ENCODE assay signal across 8 cellular contexts in genomic region chr17:80101160-80101945, GRCh38. TPM values are rescaled to one million over a fixed set of nuclear protein-coding genes. Genes with fewer than 3 reads are reported as not detected.
A peak's percentile ranks its signal among the peaks of the same experiment; 100 is the strongest.
DNase-seq lines count a peak whose midpoint lies in the region; ATAC-seq and TF ChIP-seq lines count a peak whose summit lies in the region.

Gene GAA (plus strand): TSS chr17:80101581. CDS start chr17:80104587, 3,006 bp downstream.

- dilution Hi-C loops in mammary epithelial cell (cut with HindIII; ENCODE audit: low sequenced_read_pairs): no loop called here

- CTCF ChIA-PET in mammary epithelial cell (lab: Charles Lee; ENCODE audit: low non-redundant PET): interaction anchor here (0.5 to 1.0 kb wide), 13 partner anchors 8 to 406 kb away, joined by 3 to 8 read pairs (median 3); partner anchors contain the start of gene SGSH

- H3K9me3 Mint-ChIP-seq in immature natural killer cell: peaks cover 0 to 1% (median 0%) of the 10 kb centered on the region in 6 donors

- in situ Hi-C loops in mammary epithelial cell (cut with MboI; ENCODE audit: low sequenced_read_pairs in 2 of 2): no loop called here

- peak within 1 kb of the TSS; percentile 90 to 94 (median 91) for H3K4me3 Mint-ChIP-seq in immature natural killer cell

- H4K20me1 ChIP-seq in mammary epithelial cell (ENCODE audit: insufficient read depth, low read length): no peaks in the 10 kb centered on the region

- TF ChIP-seq CTCF in WI38 (IDR thresholded peaks at IDR 0.05; ENCODE audit: low read depth, low read length) (peak; percentile 48), mammary epithelial cell (conservative IDR thresholded peaks at IDR 0.05 in 1 of 2, IDR thresholded peaks at IDR 0.05 in 1 of 2; ENCODE audit: extremely low read depth in 1 of 2, insufficient read depth in 1 of 2, low read depth in 1 of 2, low read length in 2 of 2) (peak; percentile 52 to 64), spleen (IDR thresholded peaks at IDR 0.05 in 8 of 11, conservative IDR thresholded peaks at IDR 0.05 in 3 of 11) (peak; percentile 26 to 98 (median 93))

- H3K27me3 Mint-ChIP-seq in immature natural killer cell (ENCODE audit: low read depth in 3 of 3): peaks cover 9 to 12% (median 11%) of the 10 kb centered on the region in 3 donors

- H3K9me3 ChIP-seq in mammary epithelial cell (replicated peaks; ENCODE audit: insufficient read depth, low read length) (no peaks in the 10 kb centered on the region), spleen (no peaks in the 10 kb centered on the region)

- H2AFZ ChIP-seq in mammary epithelial cell (ENCODE audit: low read depth, low read length): peak within 1 kb of the TSS; percentile 98

- H3K27ac ChIP-seq in mammary epithelial cell (ENCODE audit: insufficient read depth, low read depth, low read length) (peak within 1 kb of the TSS; percentile 51), spleen (peak within 1 kb of the TSS; percentile 68 to 95 (median 88))

- BruUV-seq in mammary epithelial cell (replicated peaks; lab: Mats Ljungman, UMichigan): no TSS peak

- no peaks in the 10 kb centered on the region for H3K36me3 Mint-ChIP-seq in immature natural killer cell

- H3K4me1 ChIP-seq in mammary epithelial cell (ENCODE audit: insufficient read depth, low read length): peaks cover 32% of the 10 kb centered on the region
- peaks cover 14 to 47% (median 31%) of the 10 kb centered on the region in 6 donors for H3K4me1 ChIP-seq in spleen

- intact Hi-C loops in mammary epithelial cell (cut with micrococcal nuclease): loop anchor here (1.0 to 10.0 kb wide), 3 partner anchors 45 to 261 kb away; no protein-coding TSS in a partner anchor
- intact Hi-C loops in spleen (cut with DNase I; ENCODE audit: low total_unique reads): no loop called here

- H3K4me3 ChIP-seq in WI38 (ENCODE audit: low read depth, low read length) (peak within 1 kb of the TSS; percentile 88), mammary epithelial cell (replicated peaks in 1 of 3; ENCODE audit: insufficient read depth in 1 of 3, low read depth in 2 of 3, low read length in 3 of 3) (peak within 1 kb of the TSS; percentile 50 to 98 (median 86)), spleen (peak within 1 kb of the TSS; percentile 68 to 95 (median 81))

- peak in 2 of 3 donors; percentile 15 to 24 for TF ChIP-seq POLR2A in spleen (IDR thresholded peaks at IDR 0.05)

- H3K4me2 ChIP-seq in mammary epithelial cell (ENCODE audit: insufficient read depth, low read depth, low read length): peak within 1 kb of the TSS; percentile 100

- H3K27ac Mint-ChIP-seq in immature natural killer cell: peak within 1 kb of the TSS; percentile 75 to 92 (median 87)

- H3K36me3 ChIP-seq in mammary epithelial cell (ENCODE audit: insufficient read depth, low read length): no peaks in the 10 kb centered on the region
- H3K36me3 ChIP-seq in spleen: peaks cover 0 to 9% (median 0%) of the 10 kb centered on the region in 6 donors

- WGBS in mammary epithelial cell (ENCODE audit: low coverage, missing lambda C conversion rate): 2% methylated on average over 30 of the region's 107 CpGs
- WGBS in spleen, 5 donors: 0 to 1% (median 0%) methylated on average over 1 to 107 of the region's 107 CpGs

- H3K9ac ChIP-seq in mammary epithelial cell (ENCODE audit: insufficient read depth, low read length): peak within 1 kb of the TSS; percentile 81

- H3K27me3 ChIP-seq in mammary epithelial cell (ENCODE audit: insufficient read depth, low read length): no peaks in the 10 kb centered on the region
- H3K27me3 ChIP-seq in spleen (replicated peaks in 1 of 7): peaks cover 0 to 3% (median 0%) of the 10 kb centered on the region in 7 donors

- peak; percentile 68 to 70 for DNase-seq in NCI-H187 (lab: John Stamatoyannopoulos, UW)
- no peak for DNase-seq in NCI-H187 treated with DMSO at 0.1 percent for 48 hours (lab: John Stamatoyannopoulos, UW)
- DNase-seq in NCI-H2196 treated with DMSO at 0.1 percent for 48 hours (lab: John Stamatoyannopoulos, UW; ENCODE audit: unreplicated experiment): peak; percentile 93
- DNase-seq in mammary epithelial cell: peak; percentile 65
- DNase-seq in immature natural killer cell: peak; percentile 92 to 94 (median 94)
- DNase-seq in spleen: peak; percentile 97

- peak; percentile 80 for ATAC-seq in HG02970 (IDR thresholded peaks at IDR 0.05; ENCODE audit: low FRiP score, unreplicated experiment)

- peaks cover 9% of the 10 kb centered on the region for H3K79me2 ChIP-seq in mammary epithelial cell (ENCODE audit: insufficient read depth, low read length)

- peaks cover 18 to 24% of the 10 kb centered on the region in 2 donors for H3K4me1 Mint-ChIP-seq in immature natural killer cell

RNA-seq across cellular contexts. Expression of gene GAA, which starts in this region (rescaled TPM):
- 100 to 1,000 TPM in 1 of 2 donors, 10 to 100 TPM in 1; 32.2 to 230 TPM for total RNA-seq in mammary epithelial cell
- polyA plus RNA-seq in mammary epithelial cell: 12.7 TPM
- 6.2 TPM for polyA minus RNA-seq in mammary epithelial cell
- 10 to 100 TPM; 14.7 to 20.0 (median 15.4) TPM for polyA plus RNA-seq in immature natural killer cell
- total RNA-seq in spleen: 100 to 1,000 TPM in 5 of 7 donors, 10 to 100 TPM in 2; 53.6 to 166 (median 133) TPM
- 10 to 100 TPM; 22.7 to 53.8 (median 34.3) TPM for polyA plus RNA-seq in spleen
